8 cellular contexts compared by ENCODE assay signal in genomic region chr1:26306290-26307221, GRCh38. TPM values are rescaled to one million over a fixed set of nuclear protein-coding genes. Genes with fewer than 3 reads are reported as not detected.
DNase-seq lines count a peak whose midpoint lies in the region; ATAC-seq, FAIRE-seq and TF ChIP-seq lines count a peak whose summit lies in the region.

Gene UBXN11, minus strand, starts transcription at chr1:26306636. Its CDS starts 3,753 bp downstream, at chr1:26302883.

- H3K4me1 ChIP-seq in spleen = peaks cover 7 to 56% (median 30%) of the 10 kb centered on the region in 6 donors

- WGBS in spleen, 5 donors = 0 to 2% (median 1%) methylated on average over 39 to 51 of the region's 51 CpGs

- no peak for TF ChIP-seq CTCF in AG09309 (IDR thresholded peaks at IDR 0.05; ENCODE audit: control insufficient read depth, insufficient read depth, low read depth, low read length, missing control alignments)
- TF ChIP-seq CTCF in WI38 (IDR thresholded peaks at IDR 0.05; ENCODE audit: low read depth, low read length) = no peak
- peak; percentile 8 for TF ChIP-seq CTCF in bronchial epithelial cell (IDR thresholded peaks at IDR 0.05; ENCODE audit: insufficient read depth, low read length, severe bottlenecking)
- TF ChIP-seq CTCF in spleen (IDR thresholded peaks at IDR 0.05 in 8 of 11, conservative IDR thresholded peaks at IDR 0.05 in 3 of 11) = peak in 1 of 11 experiments; percentile 25

- peak within 1 kb of the TSS; percentile 85 for H3K4me3 ChIP-seq in AG09309 (ENCODE audit: control insufficient read depth, low read depth, low read length)
- H3K4me3 ChIP-seq in WI38 (ENCODE audit: low read depth, low read length) = peak within 1 kb of the TSS; percentile 79
- H3K4me3 ChIP-seq in bronchial epithelial cell (ENCODE audit: low read depth, low read length) = peak within 1 kb of the TSS; percentile 69
- H3K4me3 ChIP-seq in spleen = peak within 1 kb of the TSS; percentile 59 to 98 (median 84)

- intact Hi-C loops in spleen (cut with DNase I; ENCODE audit: low total_unique reads) = no loop called here

- peak within 1 kb of the TSS; percentile 9 to 92 (median 82) for H3K27ac ChIP-seq in spleen

- no peak for FAIRE-seq in bronchial epithelial cell (lab: Jason Lieb, UNC)

- peak in 1 of 3 donors; percentile 4 for TF ChIP-seq POLR2A in spleen (IDR thresholded peaks at IDR 0.05)

- no peaks in the 10 kb centered on the region for H3K27me3 ChIP-seq in bronchial epithelial cell (ENCODE audit: control insufficient read depth, insufficient read depth, low read length)
- no peaks in the 10 kb centered on the region for H3K27me3 ChIP-seq in spleen (replicated peaks in 1 of 7)

- H3K36me3 ChIP-seq in bronchial epithelial cell (ENCODE audit: control insufficient read depth, insufficient read depth, low read length) (no peaks in the 10 kb centered on the region), spleen (peaks cover 0 to 4% (median 0%) of the 10 kb centered on the region in 6 donors)

- DNase-seq in AG09309 (ENCODE audit: low read depth) = peak; percentile 69
- DNase-seq in NCI-H226 = peak; percentile 98
- DNase-seq in bronchial epithelial cell (ENCODE audit: low read depth) = peak; percentile 95
- DNase-seq in inferior parietal cortex (ENCODE audit: extremely low spot score) = peak; percentile 91
- DNase-seq in spleen = peak; percentile 97

- peak; percentile 99 for ATAC-seq in GM19023 (IDR thresholded peaks at IDR 0.05; ENCODE audit: unreplicated experiment)
- ATAC-seq in HG03196 (IDR thresholded peaks at IDR 0.05; ENCODE audit: unreplicated experiment) = peak; percentile 91

- no peaks in the 10 kb centered on the region for H3K9me3 ChIP-seq in spleen

RNA-seq across cellular contexts. Expression of gene UBXN11, which starts in this region (rescaled TPM):
- total RNA-seq in bronchial epithelial cell (2.6 and 3.1 TPM in 2 replicates), spleen (10 to 100 TPM; 25.1 to 67.1 (median 48.0) TPM)
- polyA plus RNA-seq in spleen = 10 to 100 TPM; 26.6 to 67.8 (median 66.1) TPM

Comparison
In these comparisons a context has a peak if more than half of its experiments do, and no peak if none do; other contexts are left out.
1. Peak in every context shown above with its lines: DNase-seq, ATAC-seq, H3K4me3 ChIP-seq and H3K27ac ChIP-seq.